In the genomic region with DNA sequence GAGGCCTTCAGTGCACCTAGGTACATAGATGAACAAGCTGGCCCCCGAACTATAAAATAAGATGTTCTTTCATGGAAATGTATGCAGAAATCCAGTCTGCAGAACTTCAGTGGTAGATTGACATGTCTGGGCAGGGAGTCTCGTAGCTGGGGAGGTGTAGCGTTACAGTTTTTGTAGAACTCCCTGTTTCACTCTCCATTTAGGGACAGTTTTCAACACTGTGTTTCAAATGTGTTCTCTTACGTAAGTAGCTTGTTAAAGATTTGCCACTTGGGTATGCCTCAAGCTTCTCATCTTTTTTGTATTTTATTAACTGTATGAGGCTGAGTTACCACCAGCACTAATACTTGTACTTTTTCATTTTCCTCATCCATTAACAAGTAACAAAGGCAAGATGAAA, we compare ENCODE assay signal across 18 cellular contexts.
"Had no signal": no experiment of that assay in that cellular context is flagged by ENCODE, and none has a peak within 500 bp of the region (broad histone marks: within the 10 kb centered on the region; RNA-seq: fewer than 3 reads in every experiment).

No MANE protein-coding gene starts in this region.

- H3K27ac Mint-ChIP-seq: activated CD8-positive, alpha-beta memory T cell treated with anti-CD3 and anti-CD28 coated beads, Interleukin-2, amount 10 ng/mL, durations not matched to agents 7 days and 5 days; activated naive CD8-positive, alpha-beta T cell treated with anti-CD3 and anti-CD28 coated beads for 36 hours; natural killer cell; progenitor cell of endocrine pancreas had no signal

- H3K9me3 ChIP-seq: esophagus muscularis mucosa, right atrium auricular region, tibial artery had no signal

- H3K9me3 Mint-ChIP-seq: activated naive CD8-positive, alpha-beta T cell treated with anti-CD3 and anti-CD28 coated beads for 36 hours; central memory CD8-positive, alpha-beta T cell; effector memory CD8-positive, alpha-beta T cell; natural killer cell had no signal

- H3K4me3 ChIP-seq: esophagus muscularis mucosa, right atrium auricular region, tibial artery had no signal

- DNase-seq: activated CD4-positive, alpha-beta T cell treated with anti-CD3 and anti-CD28 coated beads, Interleukin-2, amount 50 U/mL, for 4 hours; activated CD8-positive, alpha-beta memory T cell treated with anti-CD3 and anti-CD28 coated beads, Interleukin-2, amount 10 ng/mL, durations not matched to agents 7 days and 5 days; activated naive CD8-positive, alpha-beta T cell treated with anti-CD3 and anti-CD28 coated beads for 36 hours; activated T-cell treated with anti-CD3 and anti-CD28 coated beads for 4 hours; effector memory CD8-positive, alpha-beta T cell; islet precursor cell; left cardiac atrium; midbrain; natural killer cell; stimulated activated CD4-positive, alpha-beta T cell treated with anti-CD3 and anti-CD28 coated beads, Interleukin-4, amount 100 ng/mL, for 24 hours; stimulated activated naive CD8-positive, alpha-beta T cell treated with anti-CD3 and anti-CD28 coated beads, Interleukin-15, Interleukin-2, amounts not matched to agents 100 U/mL and 50 U/mL, for 24 hours; T-helper 1 cell; T-helper 9 cell; tibial artery had no signal

- H3K4me1 ChIP-seq: right atrium auricular region, tibial artery had no signal

- H3K27me3 ChIP-seq: esophagus muscularis mucosa, right atrium auricular region, tibial artery had no signal

- H3K27me3 Mint-ChIP-seq: activated CD8-positive, alpha-beta memory T cell treated with anti-CD3 and anti-CD28 coated beads, Interleukin-2, amount 10 ng/mL, durations not matched to agents 7 days and 5 days; activated naive CD8-positive, alpha-beta T cell treated with anti-CD3 and anti-CD28 coated beads for 36 hours; central memory CD8-positive, alpha-beta T cell; effector memory CD8-positive, alpha-beta T cell; progenitor cell of endocrine pancreas had no signal

- H3K4me1 Mint-ChIP-seq: activated naive CD8-positive, alpha-beta T cell treated with anti-CD3 and anti-CD28 coated beads for 36 hours had no signal

- H3K27ac ChIP-seq: right atrium auricular region, tibial artery had no signal

- ATAC-seq: activated CD8-positive, alpha-beta memory T cell treated with anti-CD3 and anti-CD28 coated beads, Interleukin-2, amount 10 ng/mL, durations not matched to agents 7 days and 5 days; effector memory CD8-positive, alpha-beta T cell; left cardiac atrium; natural killer cell; stimulated activated naive CD8-positive, alpha-beta T cell treated with anti-CD3 and anti-CD28 coated beads, Interleukin-15, Interleukin-2, amounts not matched to agents 100 U/mL and 50 U/mL, for 24 hours had no signal

- H3K4me3 Mint-ChIP-seq: activated CD8-positive, alpha-beta memory T cell treated with anti-CD3 and anti-CD28 coated beads, Interleukin-2, amount 10 ng/mL, durations not matched to agents 7 days and 5 days; activated naive CD8-positive, alpha-beta T cell treated with anti-CD3 and anti-CD28 coated beads for 36 hours; central memory CD8-positive, alpha-beta T cell; effector memory CD8-positive, alpha-beta T cell; natural killer cell had no signal
